ENCODE assay signal across 13 cellular contexts in the genomic region with DNA sequence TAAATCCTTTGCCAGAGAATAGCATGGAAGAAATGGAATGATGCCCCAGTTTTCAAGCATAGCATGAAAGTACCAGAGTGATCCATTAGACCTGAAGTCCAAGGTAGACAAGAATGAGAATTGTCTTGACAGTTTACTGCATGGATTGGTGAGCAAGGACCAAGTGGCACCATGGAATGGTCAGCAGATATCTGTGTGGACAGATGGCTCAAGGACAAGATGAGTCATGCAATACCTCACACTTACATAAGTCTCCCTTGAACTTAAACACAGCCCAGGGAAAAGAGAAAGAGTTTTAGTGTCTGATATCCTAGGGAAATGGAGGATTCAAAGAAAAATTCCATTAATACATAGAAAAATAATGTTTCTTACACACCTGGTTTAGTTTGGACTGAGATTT.
"Had no signal": no experiment of that assay in that cellular context is flagged by ENCODE, and none has a peak within 500 bp of the region (broad histone marks: within the 10 kb centered on the region; RNA-seq: fewer than 3 reads in every experiment).

No MANE protein-coding gene starts in this region.

- H3K4me2 ChIP-seq: neural progenitor cell had no signal

- H3K4me3 ChIP-seq: lung, neural progenitor cell, tibial artery had no signal

- H3K9ac ChIP-seq: neural progenitor cell had no signal

- H3K27me3 ChIP-seq: neural progenitor cell, tibial artery had no signal

- ATAC-seq: stimulated activated effector memory CD8-positive, alpha-beta T cell treated with anti-CD3 and anti-CD28 coated beads, Interleukin-12 subunit alpha, Interleukin-12 subunit beta, amount 100 ng/mL, for 72 hours had no signal

- H3K4me1 ChIP-seq: neural progenitor cell, tibial artery had no signal

- DNase-seq: activated CD4-positive, CD25-positive, alpha-beta regulatory T cell treated with anti-CD3 and anti-CD28 coated beads, Interleukin-2, amount 50 U/mL, for 72 hours; activated naive CD8-positive, alpha-beta T cell treated with anti-CD3 and anti-CD28 coated beads, Interleukin-2, amount 10 ng/mL, durations not matched to agents 7 days and 5 days; aorta; cerebellar nuclear complex; effector memory CD4-positive, alpha-beta T cell; foreskin melanocyte; head of caudate nucleus; naive B cell; T-helper 9 cell; tibial artery had no signal

- H3K27ac ChIP-seq: neural progenitor cell, tibial artery had no signal

- H3K36me3 ChIP-seq: neural progenitor cell, tibial artery had no signal
